Comparison of ENCODE assay signal across 1 cellular context in the genomic region with DNA sequence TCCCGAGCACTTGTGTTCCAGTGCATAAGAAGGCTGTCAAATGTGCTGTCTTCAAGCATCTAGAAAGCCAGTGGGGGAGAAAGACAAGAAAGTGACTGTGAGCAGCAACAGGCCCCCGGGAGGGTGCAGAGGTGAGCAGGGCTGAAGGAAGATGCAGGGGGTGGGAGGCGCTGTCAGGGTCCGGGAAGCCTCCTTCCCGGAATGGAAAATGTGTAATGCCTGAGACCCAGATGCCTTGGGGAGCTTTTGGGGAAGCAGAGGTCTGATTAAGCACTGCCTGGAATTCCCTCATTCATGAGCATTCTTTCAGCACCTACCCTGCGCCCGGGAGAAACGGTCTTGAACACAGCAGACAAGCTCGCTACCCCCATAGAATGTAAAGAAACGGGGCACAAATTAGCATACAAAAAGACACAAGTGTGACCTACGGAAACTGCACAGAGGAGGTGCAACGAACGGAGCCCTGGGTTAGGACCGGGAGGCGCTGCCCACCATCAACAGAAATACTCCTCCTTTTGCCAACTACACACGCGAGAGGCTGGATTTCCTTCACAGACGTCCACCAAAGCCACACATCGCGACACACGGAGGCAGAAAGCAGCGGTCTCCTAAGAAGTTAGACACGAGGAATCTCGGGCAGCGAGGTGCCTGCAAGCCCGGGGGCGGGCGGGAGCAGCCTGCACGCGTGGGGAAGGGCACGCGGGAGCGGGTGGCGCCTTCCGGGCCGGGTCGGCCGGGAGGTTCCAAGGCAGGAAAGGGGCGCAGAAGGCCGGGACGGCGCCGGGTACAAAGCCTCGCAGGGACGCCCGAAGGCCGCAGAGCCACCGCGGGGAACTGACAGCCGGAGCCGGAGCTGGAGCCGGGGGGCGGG.
TF ChIP-seq lines count a peak whose summit lies in the region.

No MANE protein-coding gene starts in this region.

TF ChIP-seq in HCT116, 20 proteins besides CTCF, POLR2A, EP300 and RAD21 (continued from another document):
- TF ChIP-seq POLR2AphosphoS5 (IDR thresholded peaks at IDR 0.05; ENCODE audit: low read depth, low read length) (no peak), JUND (IDR thresholded peaks at IDR 0.05) (no peak), ELF1 (IDR thresholded peaks at IDR 0.05; ENCODE audit: borderline replicate concordance, low read depth) (no peak), TCF7L2 (IDR thresholded peaks at IDR 0.05; ENCODE audit: borderline replicate concordance, extremely low read depth, insufficient read depth, insufficient read length) (no peak), ZNF274 (IDR thresholded peaks at IDR 0.05; ENCODE audit: low read depth, low read length) (no peak)
- TF ChIP-seq, protein P1, sequence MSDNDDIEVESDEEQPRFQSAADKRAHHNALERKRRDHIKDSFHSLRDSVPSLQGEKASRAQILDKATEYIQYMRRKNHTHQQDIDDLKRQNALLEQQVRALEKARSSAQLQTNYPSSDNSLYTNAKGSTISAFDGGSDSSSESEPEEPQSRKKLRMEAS (IDR thresholded peaks at IDR 0.05), result no peak; the same call in 1 of the 2 replicates
